Comparison of ENCODE assay signal across 8 cellular contexts in the genomic region with DNA sequence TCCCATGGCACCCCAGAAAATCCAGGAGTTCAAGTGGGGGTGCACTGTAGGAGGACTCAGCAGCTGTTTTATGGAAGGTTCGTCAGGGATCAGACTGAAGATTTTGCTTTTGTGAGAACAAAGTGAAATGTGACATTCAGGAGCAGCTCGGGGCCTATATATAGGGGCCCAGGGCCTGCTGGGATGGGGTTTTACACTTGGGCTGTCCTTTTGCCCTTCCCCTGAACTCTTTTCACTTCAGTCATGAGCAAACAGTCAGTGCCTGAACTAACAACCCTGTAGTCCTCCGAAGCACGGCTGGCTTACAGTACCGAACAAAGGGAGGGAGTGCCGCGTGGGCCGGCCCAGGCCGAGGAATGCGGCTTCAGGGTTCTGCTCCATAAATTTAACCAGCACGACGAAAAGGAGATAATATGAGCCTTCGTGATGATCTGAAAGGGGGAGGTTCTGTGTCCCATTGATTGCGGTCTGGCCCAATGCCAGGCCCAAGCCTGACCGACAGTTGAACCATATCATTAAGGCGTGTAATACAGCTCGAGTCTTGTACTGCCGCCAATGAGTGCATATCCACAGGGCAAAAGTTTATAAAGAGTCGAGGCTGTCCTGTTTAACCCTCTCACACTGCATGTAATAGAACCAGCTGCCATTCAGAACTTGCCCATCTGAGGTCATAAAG.
DNase-seq lines count a peak whose midpoint lies in the region; ATAC-seq and TF ChIP-seq lines count a peak whose summit lies in the region.

No MANE protein-coding gene starts in this region.

- no peak for TF ChIP-seq CTCF in testis (IDR thresholded peaks at IDR 0.05)

- intact Hi-C loops in left colon (cut with DNase I, micrococcal nuclease) (loop anchor here in 1 of 2 donors (10.0 kb wide), 1 partner anchor 117 kb away; no protein-coding TSS in a partner anchor), testis (cut with DNase I; ENCODE audit: low total_unique reads) (no loop called here)

- no peaks in the 10 kb centered on the region for H3K36me3 ChIP-seq in testis (ENCODE audit: low read depth, missing control alignments)

- peak; percentile 72 for ATAC-seq in left colon
- no peak for ATAC-seq in GM21717 (IDR thresholded peaks at IDR 0.05; ENCODE audit: unreplicated experiment)

- H3K27me3 ChIP-seq in testis, result no peaks in the 10 kb centered on the region

- peak overlapping the region in 1 of 2 donors; percentile 7 for H3K27ac ChIP-seq in testis

- H3K4me3 ChIP-seq in testis, result no peak overlapping the region

- no peak for TF ChIP-seq POLR2A in testis (IDR thresholded peaks at IDR 0.05)

- no peaks in the 10 kb centered on the region for H3K9me3 ChIP-seq in testis

- WGBS in testis, 2 donors, result 20 to 38% methylated on average over 19 of the region's 19 CpGs

- peaks cover 23% of the 10 kb centered on the region for H3K4me1 ChIP-seq in testis

- DNase-seq in A172 (ENCODE audit: low spot score), result peak; percentile 75
- DNase-seq in GOT3 (lab: John Stamatoyannopoulos, UW), result peak; percentile 79
- DNase-seq in NCI-H526 (lab: John Stamatoyannopoulos, UW), result peak; percentile 71 to 77
- peak; percentile 86 for DNase-seq in brain pericyte (ENCODE audit: low read depth, low spot score)
- peak; percentile 91 to 92 for DNase-seq in left colon
- DNase-seq in testis, result peak; percentile 87
- DNase-seq in middle frontal gyrus (ENCODE audit: extremely low spot score, low spot score), result no peak
